In the genomic region with DNA sequence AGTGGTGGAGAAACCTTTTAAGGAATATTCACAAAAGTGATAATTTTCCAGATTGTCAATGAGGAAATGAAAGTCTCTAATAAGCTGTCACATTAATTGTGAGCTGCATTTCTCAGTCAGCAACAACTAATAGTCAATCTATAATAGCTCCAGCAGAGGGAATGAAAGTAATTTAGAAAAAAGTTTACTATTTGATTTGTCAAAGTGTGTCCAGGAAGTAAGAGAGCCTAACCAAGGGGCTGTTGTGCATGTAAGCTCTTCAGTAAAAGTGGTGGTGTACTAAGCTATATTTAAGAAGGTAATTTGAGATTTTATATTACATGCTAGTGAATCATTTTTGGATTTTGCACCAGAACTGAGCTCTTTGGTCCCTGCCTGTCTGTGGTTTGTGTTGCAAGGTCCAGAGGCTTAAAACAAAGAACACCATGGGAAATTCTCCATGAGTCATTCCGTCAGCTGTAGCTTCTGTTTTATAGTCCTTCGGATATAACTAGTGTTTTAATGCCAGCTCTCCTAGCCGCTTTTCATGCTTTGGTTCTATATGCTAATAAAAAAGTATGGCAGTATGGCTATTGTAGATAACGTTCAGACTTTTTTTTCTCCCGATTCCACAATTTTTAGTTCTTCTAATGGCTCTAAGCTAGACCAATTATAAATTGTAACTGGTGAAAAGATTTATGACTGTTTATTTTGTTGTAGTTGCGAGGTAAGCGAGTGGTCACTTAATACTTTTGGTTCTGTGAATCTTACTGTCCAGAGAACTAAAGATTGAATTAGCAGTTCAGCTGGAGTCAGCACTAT, we compare ENCODE assay signal across 1 cellular context.
TF ChIP-seq lines count a peak whose summit lies in the region.

No MANE protein-coding gene starts in this region.

TF ChIP-seq in HCT116, 20 proteins besides CTCF, POLR2A, EP300 and RAD21 (continued from another document):
- TF ChIP-seq, protein P1, sequence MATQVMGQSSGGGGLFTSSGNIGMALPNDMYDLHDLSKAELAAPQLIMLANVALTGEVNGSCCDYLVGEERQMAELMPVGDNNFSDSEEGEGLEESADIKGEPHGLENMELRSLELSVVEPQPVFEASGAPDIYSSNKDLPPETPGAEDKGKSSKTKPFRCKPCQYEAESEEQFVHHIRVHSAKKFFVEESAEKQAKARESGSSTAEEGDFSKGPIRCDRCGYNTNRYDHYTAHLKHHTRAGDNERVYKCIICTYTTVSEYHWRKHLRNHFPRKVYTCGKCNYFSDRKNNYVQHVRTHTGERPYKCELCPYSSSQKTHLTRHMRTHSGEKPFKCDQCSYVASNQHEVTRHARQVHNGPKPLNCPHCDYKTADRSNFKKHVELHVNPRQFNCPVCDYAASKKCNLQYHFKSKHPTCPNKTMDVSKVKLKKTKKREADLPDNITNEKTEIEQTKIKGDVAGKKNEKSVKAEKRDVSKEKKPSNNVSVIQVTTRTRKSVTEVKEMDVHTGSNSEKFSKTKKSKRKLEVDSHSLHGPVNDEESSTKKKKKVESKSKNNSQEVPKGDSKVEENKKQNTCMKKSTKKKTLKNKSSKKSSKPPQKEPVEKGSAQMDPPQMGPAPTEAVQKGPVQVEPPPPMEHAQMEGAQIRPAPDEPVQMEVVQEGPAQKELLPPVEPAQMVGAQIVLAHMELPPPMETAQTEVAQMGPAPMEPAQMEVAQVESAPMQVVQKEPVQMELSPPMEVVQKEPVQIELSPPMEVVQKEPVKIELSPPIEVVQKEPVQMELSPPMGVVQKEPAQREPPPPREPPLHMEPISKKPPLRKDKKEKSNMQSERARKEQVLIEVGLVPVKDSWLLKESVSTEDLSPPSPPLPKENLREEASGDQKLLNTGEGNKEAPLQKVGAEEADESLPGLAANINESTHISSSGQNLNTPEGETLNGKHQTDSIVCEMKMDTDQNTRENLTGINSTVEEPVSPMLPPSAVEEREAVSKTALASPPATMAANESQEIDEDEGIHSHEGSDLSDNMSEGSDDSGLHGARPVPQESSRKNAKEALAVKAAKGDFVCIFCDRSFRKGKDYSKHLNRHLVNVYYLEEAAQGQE (IDR thresholded peaks at IDR 0.05; ENCODE audit: low read depth): no peak
- no peak for TF ChIP-seq EZH2phosphoT487 (IDR thresholded peaks at IDR 0.05; ENCODE audit: borderline replicate concordance)
- TF ChIP-seq ZNF274 (IDR thresholded peaks at IDR 0.05; ENCODE audit: low read depth, low read length): no peak
- peak; percentile 59; the same call in 1 of the 2 replicates for TF ChIP-seq MAX (IDR thresholded peaks at IDR 0.05)
- peak; percentile 65 for TF ChIP-seq YY1 (IDR thresholded peaks at IDR 0.05; ENCODE audit: extremely low read depth, insufficient replicate concordance, low read depth, low read length)
- peak; percentile 96 for TF ChIP-seq JUND (IDR thresholded peaks at IDR 0.05)
- no peak for TF ChIP-seq EZH2 (IDR thresholded peaks at IDR 0.05)
- peak; percentile 43 for TF ChIP-seq SRF (IDR thresholded peaks at IDR 0.05; ENCODE audit: low read depth)
- TF ChIP-seq TCF7L2 (IDR thresholded peaks at IDR 0.05; ENCODE audit: borderline replicate concordance, extremely low read depth, insufficient read depth, insufficient read length): peak; percentile 71
- TF ChIP-seq SIN3A (IDR thresholded peaks at IDR 0.05; ENCODE audit: low read depth): peak; percentile 82
- no peak for TF ChIP-seq ZFX (IDR thresholded peaks at IDR 0.05)
- no peak for TF ChIP-seq ELF1 (IDR thresholded peaks at IDR 0.05; ENCODE audit: borderline replicate concordance, low read depth)
- TF ChIP-seq, protein P2, sequence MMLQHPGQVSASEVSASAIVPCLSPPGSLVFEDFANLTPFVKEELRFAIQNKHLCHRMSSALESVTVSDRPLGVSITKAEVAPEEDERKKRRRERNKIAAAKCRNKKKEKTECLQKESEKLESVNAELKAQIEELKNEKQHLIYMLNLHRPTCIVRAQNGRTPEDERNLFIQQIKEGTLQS (IDR thresholded peaks at IDR 0.05): no peak
- peak; percentile 38; the same call in 1 of the 2 replicates for TF ChIP-seq POLR2AphosphoS5 (IDR thresholded peaks at IDR 0.05; ENCODE audit: low read depth, low read length)
- peak; percentile 88 for TF ChIP-seq SP1 (IDR thresholded peaks at IDR 0.05; ENCODE audit: low read depth)
- peak; percentile 99 for TF ChIP-seq CEBPB (IDR thresholded peaks at IDR 0.05; ENCODE audit: low read depth)
- TF ChIP-seq, protein P3, sequence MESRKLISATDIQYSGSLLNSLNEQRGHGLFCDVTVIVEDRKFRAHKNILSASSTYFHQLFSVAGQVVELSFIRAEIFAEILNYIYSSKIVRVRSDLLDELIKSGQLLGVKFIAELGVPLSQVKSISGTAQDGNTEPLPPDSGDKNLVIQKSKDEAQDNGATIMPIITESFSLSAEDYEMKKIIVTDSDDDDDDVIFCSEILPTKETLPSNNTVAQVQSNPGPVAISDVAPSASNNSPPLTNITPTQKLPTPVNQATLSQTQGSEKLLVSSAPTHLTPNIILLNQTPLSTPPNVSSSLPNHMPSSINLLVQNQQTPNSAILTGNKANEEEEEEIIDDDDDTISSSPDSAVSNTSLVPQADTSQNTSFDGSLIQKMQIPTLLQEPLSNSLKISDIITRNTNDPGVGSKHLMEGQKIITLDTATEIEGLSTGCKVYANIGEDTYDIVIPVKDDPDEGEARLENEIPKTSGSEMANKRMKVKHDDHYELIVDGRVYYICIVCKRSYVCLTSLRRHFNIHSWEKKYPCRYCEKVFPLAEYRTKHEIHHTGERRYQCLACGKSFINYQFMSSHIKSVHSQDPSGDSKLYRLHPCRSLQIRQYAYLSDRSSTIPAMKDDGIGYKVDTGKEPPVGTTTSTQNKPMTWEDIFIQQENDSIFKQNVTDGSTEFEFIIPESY (IDR thresholded peaks at IDR 0.05; ENCODE audit: extremely low read depth, insufficient replicate concordance, low read length): peak; percentile 48
- peak; percentile 93 for TF ChIP-seq FOSL1 (IDR thresholded peaks at IDR 0.05; ENCODE audit: low read depth)
TF ChIP-seq in HCT116: peak in this region for 12.
